ENCODE assay signal across 1 cellular context in the genomic region with DNA sequence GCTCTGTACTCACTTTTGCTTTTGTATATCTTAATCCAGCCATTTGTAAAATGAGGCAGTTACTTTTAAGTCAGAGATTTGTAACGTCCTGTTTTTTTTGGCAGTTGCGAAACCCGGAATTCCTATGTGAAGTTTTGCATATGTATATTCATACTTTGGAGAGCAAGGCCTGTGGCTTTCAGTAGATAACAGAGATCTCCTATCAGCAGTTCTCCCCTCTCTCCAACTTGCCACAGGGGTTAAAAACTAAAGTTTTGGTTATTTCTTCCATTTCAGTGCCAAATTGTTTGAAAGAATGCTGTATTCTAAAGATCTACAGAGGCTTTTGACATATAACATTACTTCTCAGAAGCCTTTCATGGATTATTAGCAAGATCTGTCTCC.
TF ChIP-seq lines count a peak whose summit lies in the region.

No MANE protein-coding gene starts in this region.

TF ChIP-seq in GM23338, 12 proteins besides CTCF, POLR2A, EP300 and RAD21 (continued from another document):
- TF ChIP-seq, protein P1, sequence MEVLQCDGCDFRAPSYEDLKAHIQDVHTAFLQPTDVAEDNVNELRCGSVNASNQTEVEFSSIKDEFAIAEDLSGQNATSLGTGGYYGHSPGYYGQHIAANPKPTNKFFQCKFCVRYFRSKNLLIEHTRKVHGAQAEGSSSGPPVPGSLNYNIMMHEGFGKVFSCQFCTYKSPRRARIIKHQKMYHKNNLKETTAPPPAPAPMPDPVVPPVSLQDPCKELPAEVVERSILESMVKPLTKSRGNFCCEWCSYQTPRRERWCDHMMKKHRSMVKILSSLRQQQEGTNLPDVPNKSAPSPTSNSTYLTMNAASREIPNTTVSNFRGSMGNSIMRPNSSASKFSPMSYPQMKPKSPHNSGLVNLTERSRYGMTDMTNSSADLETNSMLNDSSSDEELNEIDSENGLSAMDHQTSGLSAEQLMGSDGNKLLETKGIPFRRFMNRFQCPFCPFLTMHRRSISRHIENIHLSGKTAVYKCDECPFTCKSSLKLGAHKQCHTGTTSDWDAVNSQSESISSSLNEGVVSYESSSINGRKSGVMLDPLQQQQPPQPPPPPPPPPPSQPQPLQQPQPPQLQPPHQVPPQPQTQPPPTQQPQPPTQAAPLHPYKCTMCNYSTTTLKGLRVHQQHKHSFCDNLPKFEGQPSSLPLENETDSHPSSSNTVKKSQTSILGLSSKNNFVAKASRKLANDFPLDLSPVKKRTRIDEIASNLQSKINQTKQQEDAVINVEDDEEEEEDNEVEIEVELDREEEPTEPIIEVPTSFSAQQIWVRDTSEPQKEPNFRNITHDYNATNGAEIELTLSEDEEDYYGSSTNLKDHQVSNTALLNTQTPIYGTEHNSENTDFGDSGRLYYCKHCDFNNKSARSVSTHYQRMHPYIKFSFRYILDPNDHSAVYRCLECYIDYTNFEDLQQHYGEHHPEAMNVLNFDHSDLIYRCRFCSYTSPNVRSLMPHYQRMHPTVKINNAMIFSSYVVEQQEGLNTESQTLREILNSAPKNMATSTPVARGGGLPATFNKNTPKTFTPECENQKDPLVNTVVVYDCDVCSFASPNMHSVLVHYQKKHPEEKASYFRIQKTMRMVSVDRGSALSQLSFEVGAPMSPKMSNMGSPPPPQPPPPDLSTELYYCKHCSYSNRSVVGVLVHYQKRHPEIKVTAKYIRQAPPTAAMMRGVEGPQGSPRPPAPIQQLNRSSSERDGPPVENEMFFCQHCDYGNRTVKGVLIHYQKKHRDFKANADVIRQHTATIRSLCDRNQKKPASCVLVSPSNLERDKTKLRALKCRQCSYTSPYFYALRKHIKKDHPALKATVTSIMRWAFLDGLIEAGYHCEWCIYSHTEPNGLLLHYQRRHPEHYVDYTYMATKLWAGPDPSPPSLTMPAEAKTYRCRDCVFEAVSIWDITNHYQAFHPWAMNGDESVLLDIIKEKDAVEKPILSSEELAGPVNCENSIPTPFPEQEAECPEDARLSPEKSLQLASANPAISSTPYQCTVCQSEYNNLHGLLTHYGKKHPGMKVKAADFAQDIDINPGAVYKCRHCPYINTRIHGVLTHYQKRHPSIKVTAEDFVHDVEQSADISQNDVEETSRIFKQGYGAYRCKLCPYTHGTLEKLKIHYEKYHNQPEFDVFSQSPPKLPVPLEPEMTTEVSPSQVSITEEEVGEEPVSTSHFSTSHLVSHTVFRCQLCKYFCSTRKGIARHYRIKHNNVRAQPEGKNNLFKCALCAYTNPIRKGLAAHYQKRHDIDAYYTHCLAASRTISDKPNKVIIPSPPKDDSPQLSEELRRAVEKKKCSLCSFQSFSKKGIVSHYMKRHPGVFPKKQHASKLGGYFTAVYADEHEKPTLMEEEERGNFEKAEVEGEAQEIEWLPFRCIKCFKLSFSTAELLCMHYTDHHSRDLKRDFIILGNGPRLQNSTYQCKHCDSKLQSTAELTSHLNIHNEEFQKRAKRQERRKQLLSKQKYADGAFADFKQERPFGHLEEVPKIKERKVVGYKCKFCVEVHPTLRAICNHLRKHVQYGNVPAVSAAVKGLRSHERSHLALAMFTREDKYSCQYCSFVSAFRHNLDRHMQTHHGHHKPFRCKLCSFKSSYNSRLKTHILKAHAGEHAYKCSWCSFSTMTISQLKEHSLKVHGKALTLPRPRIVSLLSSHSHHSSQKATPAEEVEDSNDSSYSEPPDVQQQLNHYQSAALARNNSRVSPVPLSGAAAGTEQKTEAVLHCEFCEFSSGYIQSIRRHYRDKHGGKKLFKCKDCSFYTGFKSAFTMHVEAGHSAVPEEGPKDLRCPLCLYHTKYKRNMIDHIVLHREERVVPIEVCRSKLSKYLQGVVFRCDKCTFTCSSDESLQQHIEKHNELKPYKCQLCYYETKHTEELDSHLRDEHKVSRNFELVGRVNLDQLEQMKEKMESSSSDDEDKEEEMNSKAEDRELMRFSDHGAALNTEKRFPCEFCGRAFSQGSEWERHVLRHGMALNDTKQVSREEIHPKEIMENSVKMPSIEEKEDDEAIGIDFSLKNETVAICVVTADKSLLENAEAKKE (CRISPR knock-in tag; IDR thresholded peaks at IDR 0.05) = no peak
- TF ChIP-seq JUNB (IDR thresholded peaks at IDR 0.05; ENCODE audit: unreplicated experiment) (no peak), EZH2phosphoT487 (IDR thresholded peaks at IDR 0.05; ENCODE audit: unreplicated experiment) (no peak), CREB1 (CRISPR knock-in tag; IDR thresholded peaks at IDR 0.05; ENCODE audit: low read depth) (no peak), EZH2 (IDR thresholded peaks at IDR 0.05; ENCODE audit: low read depth, unreplicated experiment) (no peak), ZNF114 (CRISPR knock-in tag; IDR thresholded peaks at IDR 0.05) (no peak)
- TF ChIP-seq, protein P2, sequence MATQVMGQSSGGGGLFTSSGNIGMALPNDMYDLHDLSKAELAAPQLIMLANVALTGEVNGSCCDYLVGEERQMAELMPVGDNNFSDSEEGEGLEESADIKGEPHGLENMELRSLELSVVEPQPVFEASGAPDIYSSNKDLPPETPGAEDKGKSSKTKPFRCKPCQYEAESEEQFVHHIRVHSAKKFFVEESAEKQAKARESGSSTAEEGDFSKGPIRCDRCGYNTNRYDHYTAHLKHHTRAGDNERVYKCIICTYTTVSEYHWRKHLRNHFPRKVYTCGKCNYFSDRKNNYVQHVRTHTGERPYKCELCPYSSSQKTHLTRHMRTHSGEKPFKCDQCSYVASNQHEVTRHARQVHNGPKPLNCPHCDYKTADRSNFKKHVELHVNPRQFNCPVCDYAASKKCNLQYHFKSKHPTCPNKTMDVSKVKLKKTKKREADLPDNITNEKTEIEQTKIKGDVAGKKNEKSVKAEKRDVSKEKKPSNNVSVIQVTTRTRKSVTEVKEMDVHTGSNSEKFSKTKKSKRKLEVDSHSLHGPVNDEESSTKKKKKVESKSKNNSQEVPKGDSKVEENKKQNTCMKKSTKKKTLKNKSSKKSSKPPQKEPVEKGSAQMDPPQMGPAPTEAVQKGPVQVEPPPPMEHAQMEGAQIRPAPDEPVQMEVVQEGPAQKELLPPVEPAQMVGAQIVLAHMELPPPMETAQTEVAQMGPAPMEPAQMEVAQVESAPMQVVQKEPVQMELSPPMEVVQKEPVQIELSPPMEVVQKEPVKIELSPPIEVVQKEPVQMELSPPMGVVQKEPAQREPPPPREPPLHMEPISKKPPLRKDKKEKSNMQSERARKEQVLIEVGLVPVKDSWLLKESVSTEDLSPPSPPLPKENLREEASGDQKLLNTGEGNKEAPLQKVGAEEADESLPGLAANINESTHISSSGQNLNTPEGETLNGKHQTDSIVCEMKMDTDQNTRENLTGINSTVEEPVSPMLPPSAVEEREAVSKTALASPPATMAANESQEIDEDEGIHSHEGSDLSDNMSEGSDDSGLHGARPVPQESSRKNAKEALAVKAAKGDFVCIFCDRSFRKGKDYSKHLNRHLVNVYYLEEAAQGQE (IDR thresholded peaks at IDR 0.05; ENCODE audit: unreplicated experiment) = no peak
- TF ChIP-seq, protein P3, sequence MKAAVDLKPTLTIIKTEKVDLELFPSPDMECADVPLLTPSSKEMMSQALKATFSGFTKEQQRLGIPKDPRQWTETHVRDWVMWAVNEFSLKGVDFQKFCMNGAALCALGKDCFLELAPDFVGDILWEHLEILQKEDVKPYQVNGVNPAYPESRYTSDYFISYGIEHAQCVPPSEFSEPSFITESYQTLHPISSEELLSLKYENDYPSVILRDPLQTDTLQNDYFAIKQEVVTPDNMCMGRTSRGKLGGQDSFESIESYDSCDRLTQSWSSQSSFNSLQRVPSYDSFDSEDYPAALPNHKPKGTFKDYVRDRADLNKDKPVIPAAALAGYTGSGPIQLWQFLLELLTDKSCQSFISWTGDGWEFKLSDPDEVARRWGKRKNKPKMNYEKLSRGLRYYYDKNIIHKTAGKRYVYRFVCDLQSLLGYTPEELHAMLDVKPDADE (IDR thresholded peaks at IDR 0.05) = no peak
